In the genomic region with DNA sequence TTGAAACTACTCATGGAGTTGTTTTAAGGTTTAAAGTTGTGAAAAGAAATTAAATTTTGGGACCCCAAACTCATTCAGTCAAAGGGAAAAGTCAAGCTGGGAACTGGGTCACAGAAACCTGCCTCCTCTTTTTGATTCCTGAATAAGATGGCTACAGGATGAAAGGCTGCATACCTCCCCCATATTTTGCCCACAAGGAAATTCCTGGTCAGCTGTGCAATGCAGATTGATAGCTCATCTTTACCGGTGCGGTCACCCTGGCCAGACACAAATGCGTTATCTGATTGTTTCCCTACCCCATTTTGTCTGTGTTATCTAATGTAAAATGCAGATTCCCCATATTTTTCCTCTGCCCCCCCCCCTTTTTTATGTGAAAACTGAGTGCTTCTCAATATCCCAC, we compare ENCODE assay signal across 11 cellular contexts. TPM values are rescaled to one million over a fixed set of nuclear protein-coding genes. Genes with fewer than 3 reads are reported as not detected.
DNase-seq lines count a peak whose midpoint lies in the region; TF ChIP-seq lines count a peak whose summit lies in the region.
"Had no signal": no experiment of that assay in that cellular context is flagged by ENCODE, and none has a peak within 500 bp of the region (broad histone marks: within the 10 kb centered on the region; RNA-seq: fewer than 3 reads in every experiment).

No MANE protein-coding gene starts in this region.

- H3K4me1 ChIP-seq in DOHH2 (ENCODE audit: control insufficient read depth, low read length) (peaks cover 32% of the 10 kb centered on the region), OCI-LY7 (ENCODE audit: insufficient read depth, low read length, poor library complexity, severe bottlenecking) (peaks cover 42% of the 10 kb centered on the region), vagina (no peaks in the 10 kb centered on the region)

- CTCF ChIA-PET in OCI-LY7 (lab: Charles Lee; ENCODE audit: unreplicated experiment): no interaction called here

- POLR2A ChIA-PET in OCI-LY7 (lab: Charles Lee): interaction anchor here (0.8 kb wide), 1 partner anchor 35 kb away, joined by 3 read pairs; a partner anchor contains a TSS

- H3K79me2 ChIP-seq in DOHH2 (ENCODE audit: control insufficient read depth, low read length): peaks cover 5% of the 10 kb centered on the region; the same call in 1 of the 2 replicates
- peaks cover 9% of the 10 kb centered on the region; the same call in 1 of the 2 replicates for H3K79me2 ChIP-seq in OCI-LY7 (ENCODE audit: insufficient read depth, low read depth, low read length)

- DNase-seq in OCI-LY7 (ENCODE audit: low spot score) (no peak), caudate nucleus (lab: John Stamatoyannopoulos, UW) (no peak), renal cortical epithelial cell (ENCODE audit: low read depth) (peak; percentile 58), vagina (ENCODE audit: extremely low spot score in 2 of 2) (no peak), NOMO-1 (lab: John Stamatoyannopoulos, UW; ENCODE audit: unreplicated experiment in 2 of 2) (no peak), activated gamma-delta T cell treated with Interleukin-2 at 50 U/mL for 16 hours (no peak)
- DNase-seq: activated B cell treated with CpG ODN at 0.5 μM for 24 hours, mammary epithelial cell, MG63, NCI-H226 had no signal

- H3K4me2 ChIP-seq in DOHH2 (ENCODE audit: low read length) (peak overlapping the region; percentile 36), OCI-LY7 (ENCODE audit: low read length) (peak overlapping the region; percentile 78)

- H3F3A ChIP-seq in DOHH2 (ENCODE audit: control insufficient read depth, insufficient read depth): peaks cover 8% of the 10 kb centered on the region; the same call in 1 of the 2 replicates

- H3K36me3 ChIP-seq in DOHH2 (ENCODE audit: control insufficient read depth, low read length) (no peaks in the 10 kb centered on the region), OCI-LY7 (ENCODE audit: insufficient read depth, low read length) (0 out of 2 replicates have a peak, but pooled peaks cover 3% of the 10 kb centered on the region), vagina (no peaks in the 10 kb centered on the region)
- H3K36me3 ChIP-seq: MG63 had no signal

- H4K20me1 ChIP-seq in DOHH2 (ENCODE audit: control insufficient read depth, insufficient read depth, low read depth, low read length) (no peaks in the 10 kb centered on the region), OCI-LY7 (ENCODE audit: insufficient read depth, low read length) (no peaks in the 10 kb centered on the region)

- TF ChIP-seq POLR2A in vagina (IDR thresholded peaks at IDR 0.05): no peak

- no peaks in the 10 kb centered on the region for H3K9me3 ChIP-seq in DOHH2 (ENCODE audit: control insufficient read depth, insufficient read depth, low read length)
- H3K9me3 ChIP-seq in OCI-LY7 (ENCODE audit: low read length): no peaks in the 10 kb centered on the region
- no peaks in the 10 kb centered on the region for H3K9me3 ChIP-seq in vagina
- H3K9me3 ChIP-seq: MG63 had no signal

- no peaks in the 10 kb centered on the region for H3K9me2 ChIP-seq in DOHH2 (replicated peaks; ENCODE audit: control insufficient read depth, low read length)
- H3K9me2 ChIP-seq in OCI-LY7 (ENCODE audit: insufficient read depth, low read length): no peaks in the 10 kb centered on the region

- no peak overlapping the region for H3K27ac ChIP-seq in DOHH2 (ENCODE audit: low read depth, low read length)
- H3K27ac ChIP-seq in OCI-LY7 (ENCODE audit: low read depth, low read length, poor library complexity, severe bottlenecking): peak overlapping the region; percentile 29
- peak overlapping the region; percentile 30 for H3K27ac ChIP-seq in caudate nucleus (ENCODE audit: low read depth, low read length)
- H3K27ac ChIP-seq in vagina: no peak overlapping the region

- TF ChIP-seq CTCF in DOHH2 (IDR thresholded peaks at IDR 0.05; ENCODE audit: low read depth, low read length, poor library complexity, severe bottlenecking) (no peak), OCI-LY7 (conservative IDR thresholded peaks at IDR 0.05; ENCODE audit: low read length) (no peak), vagina (IDR thresholded peaks at IDR 0.05) (no peak)

- intact Hi-C loops in OCI-LY7 (cut with micrococcal nuclease; ENCODE audit: unreplicated experiment): no loop called here
- intact Hi-C loops in vagina (cut with DNase I): no loop called here

- peak overlapping the region; percentile 78 for H2AFZ ChIP-seq in OCI-LY7 (ENCODE audit: low read length)

- H3K4me3 ChIP-seq in DOHH2 (ENCODE audit: low read length): peak overlapping the region; percentile 28
- H3K4me3 ChIP-seq in OCI-LY7 (ENCODE audit: low read depth, low read length, poor library complexity, severe bottlenecking): peak overlapping the region; percentile 58
- peak overlapping the region in 1 of 2 donors; percentile 1 for H3K4me3 ChIP-seq in vagina
- H3K4me3 ChIP-seq: MG63 had no signal

- no TSS peak for BruUV-seq in OCI-LY7 (replicated peaks; lab: Mats Ljungman, UMichigan)

- H3K27me3 ChIP-seq in DOHH2 (ENCODE audit: control insufficient read depth, low read length): no peaks in the 10 kb centered on the region
- no peaks in the 10 kb centered on the region for H3K27me3 ChIP-seq in vagina
- H3K27me3 ChIP-seq: MG63 had no signal

RNA-seq across cellular contexts. Expression of a gene that starts 1.3 kb away (rescaled TPM):
- 4.2 and 7.4 TPM in 2 replicates for total RNA-seq in OCI-LY7 (2014; rRNA removed; shearing (Covaris generic))
- total RNA-seq in OCI-LY7 (2022): 3.7 and 4.4 TPM in 2 replicates
- 2.0 and 8.2 TPM in 2 replicates for total RNA-seq in renal cortical epithelial cell
- total RNA-seq in vagina: 4.4 TPM

RNA-seq across cellular contexts. Expression of a gene that starts 35.2 kb away (rescaled TPM):
- total RNA-seq in OCI-LY7 (2014; rRNA removed; shearing (Covaris generic)): 19.0 and 23.3 TPM in 2 replicates
- total RNA-seq in OCI-LY7 (2022): 18.9 and 19.6 TPM in 2 replicates
- 20.8 and 22.2 TPM in 2 replicates for total RNA-seq in renal cortical epithelial cell
- 19.4 TPM for total RNA-seq in vagina

RNA-seq across cellular contexts. Expression of a gene that starts 48.6 kb away (rescaled TPM):
- 0.13 TPM in 1 of 2 replicates, not detected in the other for total RNA-seq in OCI-LY7 (2014; rRNA removed; shearing (Covaris generic))
- total RNA-seq in OCI-LY7 (2022): not detected in 2 replicates
- total RNA-seq in renal cortical epithelial cell: 289 and 397 TPM in 2 replicates
- not detected for total RNA-seq in vagina
- total RNA-seq: activated B cell treated with CpG ODN at 0.5 μM for 24 hours, mammary epithelial cell had no signal

RNA-seq across cellular contexts. Expression of a gene that starts 58.6 kb away (rescaled TPM):
- not detected in 2 replicates for total RNA-seq in OCI-LY7 (2014; rRNA removed; shearing (Covaris generic))
- total RNA-seq in OCI-LY7 (2022): not detected in 2 replicates
- total RNA-seq in renal cortical epithelial cell: not detected in 2 replicates
- total RNA-seq in vagina: not detected
- total RNA-seq: activated B cell treated with CpG ODN at 0.5 μM for 24 hours, mammary epithelial cell had no signal

Comparison
In these comparisons a context has a peak if more than half of its experiments do, and no peak if none do; other contexts are left out.
1. H3K27ac ChIP-seq: peak in OCI-LY7 (single experiment) and caudate nucleus (single experiment); none in DOHH2 (single experiment) and vagina (single experiment).
2. RNA of a gene that starts 48.6 kb away (total RNA-seq): 289 to 397 TPM in renal cortical epithelial cell; 0.13 TPM in OCI-LY7 and not detected in vagina (single experiment); every median in the first group is over 100 times any median in the second.